In the genomic region with DNA sequence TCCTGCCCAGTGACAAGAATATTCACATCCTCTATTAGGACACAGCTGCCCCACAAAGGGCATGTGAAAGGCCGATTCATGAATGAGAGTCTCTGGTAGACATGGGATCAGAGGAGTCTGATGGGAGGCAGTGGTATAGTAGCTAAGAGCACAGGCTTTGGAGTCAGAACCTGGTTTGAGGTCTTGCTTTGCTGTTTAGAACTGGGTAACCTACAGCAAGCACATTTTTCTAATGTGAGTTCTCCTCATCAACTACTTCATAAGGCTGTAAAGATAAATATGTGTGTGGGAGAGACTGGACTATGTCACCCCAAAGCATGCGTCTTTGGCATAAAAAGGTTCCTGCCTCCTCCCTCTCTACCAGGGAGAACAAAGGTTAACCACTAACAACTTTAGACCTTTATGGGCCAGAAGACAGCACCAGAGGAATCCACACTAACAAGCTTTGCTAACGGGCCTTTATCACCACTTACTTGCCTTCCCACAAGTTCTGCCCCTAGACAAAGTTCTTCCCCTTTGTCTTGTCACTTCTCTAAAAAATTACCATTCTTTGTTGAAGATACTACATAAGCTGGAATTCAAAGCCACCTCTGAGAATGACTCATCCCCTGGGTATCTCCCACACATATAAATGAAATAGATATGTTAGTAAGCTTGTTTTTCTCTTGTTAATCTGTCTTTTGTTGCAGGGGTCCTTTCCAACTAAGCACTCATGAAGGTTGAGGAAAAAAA, we compare ENCODE assay signal across 8 cellular contexts. TPM values are rescaled to one million over a fixed set of nuclear protein-coding genes. Genes with fewer than 3 reads are reported as not detected.
DNase-seq lines count a peak whose midpoint lies in the region; ATAC-seq, FAIRE-seq and TF ChIP-seq lines count a peak whose summit lies in the region.

No MANE protein-coding gene starts in this region.

- H4K20me1 ChIP-seq in HepG2 (ENCODE audit: insufficient read depth, low read length): peaks cover 50% of the 10 kb centered on the region

- peaks cover 72% of the 10 kb centered on the region for H3K36me3 Mint-ChIP-seq in activated T-helper 2 cell treated with anti-CD3 and anti-CD28 coated beads, Interferon-gamma antibody, Interleukin-2, Interleukin-4, amounts not matched to agents 10 μg/mL and 5 μg/mL and 100 μg/mL, durations not matched to agents 14 hours and 24 hours and 36 hours (ENCODE audit: low read depth)

- peaks cover 41% of the 10 kb centered on the region for H3K4me1 Mint-ChIP-seq in activated T-helper 2 cell treated with anti-CD3 and anti-CD28 coated beads, Interferon-gamma antibody, Interleukin-2, Interleukin-4, amounts not matched to agents 10 μg/mL and 5 μg/mL and 100 μg/mL, durations not matched to agents 14 hours and 24 hours and 36 hours (ENCODE audit: low read depth)

- H3K36me3 ChIP-seq in HepG2 (replicated peaks in 1 of 2; ENCODE audit: control insufficient read depth in 1 of 2, insufficient read depth in 2 of 2, low read length in 2 of 2): peaks cover 24 to 73% of the 10 kb centered on the region in 2 experiments

- H3K27ac Mint-ChIP-seq in activated T-helper 2 cell treated with anti-CD3 and anti-CD28 coated beads, Interferon-gamma antibody, Interleukin-2, Interleukin-4, amounts not matched to agents 10 μg/mL and 5 μg/mL and 100 μg/mL, durations not matched to agents 14 hours and 24 hours and 36 hours: peak overlapping the region; percentile 95

- H3K4me3 ChIP-seq in HepG2 (replicated peaks in 1 of 3; ENCODE audit: insufficient read depth in 1 of 3, low read depth in 2 of 3, low read length in 3 of 3): peak overlapping the region in 1 of 3 experiments; percentile 6; a peak in 1 of 6 replicates

- no peaks in the 10 kb centered on the region for H3K27me3 Mint-ChIP-seq in activated T-helper 2 cell treated with anti-CD3 and anti-CD28 coated beads, Interferon-gamma antibody, Interleukin-2, Interleukin-4, amounts not matched to agents 10 μg/mL and 5 μg/mL and 100 μg/mL, durations not matched to agents 14 hours and 24 hours and 36 hours (ENCODE audit: low read depth)

- peak; percentile 62 for ATAC-seq in HepG2
- no peak for ATAC-seq in HG03457 (IDR thresholded peaks at IDR 0.05; ENCODE audit: unreplicated experiment)
- no peak for ATAC-seq in GM19351 (IDR thresholded peaks at IDR 0.05; ENCODE audit: unreplicated experiment)

- no peak overlapping the region for H2AFZ ChIP-seq in HepG2 (ENCODE audit: low read length)

- TF ChIP-seq RAD21 in HepG2 (CRISPR knock-in tag; IDR thresholded peaks at IDR 0.05): no peak

- H3K9me3 Mint-ChIP-seq in activated T-helper 2 cell treated with anti-CD3 and anti-CD28 coated beads, Interferon-gamma antibody, Interleukin-2, Interleukin-4, amounts not matched to agents 10 μg/mL and 5 μg/mL and 100 μg/mL, durations not matched to agents 14 hours and 24 hours and 36 hours: no peaks in the 10 kb centered on the region

- peak overlapping the region; percentile 57 for H3K27ac ChIP-seq in HepG2 (ENCODE audit: extremely low read length, insufficient read depth, low read length)

- H3K9me3 ChIP-seq in HepG2 (ENCODE audit: low read length): no peaks in the 10 kb centered on the region

- no peak for TF ChIP-seq CTCF in HepG2 (CRISPR knock-in tag; IDR thresholded peaks at IDR 0.05)

- no peak overlapping the region; the same call in 1 of the 2 replicates for H3K9ac ChIP-seq in HepG2 (ENCODE audit: insufficient read depth, low read depth, low read length)

- peaks cover 41% of the 10 kb centered on the region for H3K4me1 ChIP-seq in HepG2 (ENCODE audit: insufficient read depth, low read length)

- intact Hi-C loops in activated T-helper 2 cell treated with anti-CD3 and anti-CD28 coated beads, Interferon-gamma antibody, Interleukin-2, Interleukin-4, amounts not matched to agents 10 μg/mL and 5 μg/mL and 100 μg/mL, durations not matched to agents 14 hours and 24 hours and 36 hours (cut with micrococcal nuclease): loop anchor here (1.0 kb wide), 2 partner anchors 17 to 21 kb away; a partner anchor contains a TSS
- intact Hi-C loops in HepG2 (cut with micrococcal nuclease; ENCODE audit: unreplicated experiment): loop anchor here (2.0 kb wide), 1 partner anchor 17 kb away; no protein-coding TSS in a partner anchor

- no peak for TF ChIP-seq POLR2A in HepG2 (IDR thresholded peaks at IDR 0.05; ENCODE audit: insufficient read depth in 1 of 2, low read depth in 2 of 2, low read length in 2 of 2)

- no peaks in the 10 kb centered on the region for H3K27me3 ChIP-seq in HepG2 (ENCODE audit: control insufficient read depth in 1 of 2, insufficient read depth in 2 of 2, low read length in 2 of 2)

- H3K4me3 Mint-ChIP-seq in activated T-helper 2 cell treated with anti-CD3 and anti-CD28 coated beads, Interferon-gamma antibody, Interleukin-2, Interleukin-4, amounts not matched to agents 10 μg/mL and 5 μg/mL and 100 μg/mL, durations not matched to agents 14 hours and 24 hours and 36 hours (ENCODE audit: low read depth): no peak overlapping the region

- peak; percentile 64 for DNase-seq in AG20443 (ENCODE audit: low spot score)
- DNase-seq in HT-29 (ENCODE audit: low spot score): peak; percentile 66
- DNase-seq in activated T-helper 2 cell treated with anti-CD3 and anti-CD28 coated beads, Interferon-gamma antibody, Interleukin-2, Interleukin-4, amounts not matched to agents 10 μg/mL and 5 μg/mL and 100 μg/mL, durations not matched to agents 14 hours and 24 hours and 36 hours (ENCODE audit: low spot score): no peak
- DNase-seq in HepG2 (ENCODE audit: low spot score): peak; percentile 66
- no peak for DNase-seq in hypothalamus (lab: John Stamatoyannopoulos, UW)
- no peak for DNase-seq in stimulated activated naive CD4-positive, alpha-beta T cell (lab: John Stamatoyannopoulos, UW)

- 32% methylated on average over 3 of the region's 3 CpGs for WGBS in HepG2 (ENCODE audit: low lambda C conversion rate)

- peaks cover 55% of the 10 kb centered on the region for H3K79me2 ChIP-seq in HepG2 (ENCODE audit: insufficient read depth, low read length)

- in situ Hi-C loops in HepG2 (cut with HindIII; ENCODE audit: extremely low pct_ligation_motif_present, low pct_unique_long_range_greater_than_20kb): no loop called here

- H3K4me2 ChIP-seq in HepG2 (ENCODE audit: low read depth, low read length): peak overlapping the region; percentile 59

- POLR2A ChIA-PET in HepG2 (lab: Yijun Ruan, JAX): interaction anchor here (0.6 to 3.0 kb wide), 12 partner anchors 14 to 162 kb away, joined by 3 to 27 read pairs (median 5); a partner anchor contains a TSS

- no peak for TF ChIP-seq EP300 in HepG2 (IDR thresholded peaks at IDR 0.05; ENCODE audit: low read depth in 2 of 2, low read length in 2 of 2)
- TF ChIP-seq EP300 in HepG2 (CRISPR knock-in tag; IDR thresholded peaks at IDR 0.05; ENCODE audit: borderline replicate concordance): no peak

- CTCF ChIA-PET in HepG2 (lab: Yijun Ruan, JAX; ENCODE audit: low intra/inter-chr PET ratio, low total read pairs): no interaction called here

- no TSS peak for BruUV-seq in HepG2 (replicated peaks; lab: Mats Ljungman, UMichigan)

- FAIRE-seq in HepG2 (lab: Jason Lieb, UNC): peak; percentile 47

RNA-seq across cellular contexts. Expression of a gene that starts 21.1 kb away (rescaled TPM):
- 25.8 and 31.7 TPM in 2 replicates for total RNA-seq in HT-29 (2014; rRNA removed; shearing (Covaris generic))
- total RNA-seq in activated T-helper 2 cell treated with anti-CD3 and anti-CD28 coated beads, Interferon-gamma antibody, Interleukin-2, Interleukin-4, amounts not matched to agents 10 μg/mL and 5 μg/mL and 100 μg/mL, durations not matched to agents 14 hours and 24 hours and 36 hours: 42.9 and 46.8 TPM in 2 replicates
- 59.0 and 76.7 TPM in 2 replicates for total RNA-seq in HepG2 (2016; rRNA removed; fragmentation: Illumina TruSeq; extraction: Trizol)
- total RNA-seq in HepG2 (2016; cell fraction: cytosol; rRNA removed; fragmentation: Illumina TruSeq; extraction: Trizol; ENCODE audit: low read depth): 20.7 and 23.8 TPM in 2 replicates
- 60.0 and 73.9 TPM in 2 replicates for total RNA-seq in HepG2 (2016; cell fraction: insoluble cytoplasmic fraction; rRNA removed; fragmentation: Illumina TruSeq; extraction: Trizol)
- 44.0 and 46.8 TPM in 2 replicates for total RNA-seq in HepG2 (2016; cell fraction: membrane; rRNA removed; fragmentation: Illumina TruSeq; extraction: Trizol)
- 34.8 and 41.9 TPM in 2 replicates for total RNA-seq in HepG2 (2016; cell fraction: nucleus; rRNA removed; fragmentation: Illumina TruSeq; extraction: Trizol)
- 67.5 and 78.9 TPM in 2 replicates for polyA plus RNA-seq in HepG2 (2011; rRNA removed)
- polyA plus RNA-seq in HepG2 (2011; cell fraction: cytosol; rRNA removed): 60.0 and 71.4 TPM in 2 replicates
- 32.2 and 35.4 TPM in 2 replicates for polyA plus RNA-seq in HepG2 (2011; cell fraction: nucleus; rRNA removed)
- polyA plus RNA-seq in HepG2 (2012): 42.9 and 53.6 TPM in 2 replicates
- 9.2 and 11.4 TPM in 2 replicates for polyA plus RNA-seq in HepG2 (2016; cell fraction: cytosol; fragmentation: Illumina TruSeq; extraction: Trizol; ENCODE audit: low read depth)
- polyA plus RNA-seq in HepG2 (2016; cell fraction: insoluble cytoplasmic fraction; fragmentation: Illumina TruSeq; extraction: Trizol; ENCODE audit: low read depth): 89.8 and 91.4 TPM in 2 replicates
- 27.9 and 34.0 TPM in 2 replicates for polyA plus RNA-seq in HepG2 (2016; cell fraction: membrane; fragmentation: Illumina TruSeq; extraction: Trizol; ENCODE audit: low read depth)
- 73.8 and 74.1 TPM in 2 replicates for polyA plus RNA-seq in HepG2 (2016; cell fraction: nucleus; fragmentation: Illumina TruSeq; extraction: Trizol; ENCODE audit: insufficient read depth, low read depth)
- polyA minus RNA-seq in HepG2 (2011; rRNA and poly(A)+ RNA removed; ENCODE audit: low replicate concordance): 12.4 and 45.2 TPM in 2 replicates
- 55.0 and 56.7 TPM in 2 replicates for polyA minus RNA-seq in HepG2 (2011; cell fraction: cytosol; rRNA and poly(A)+ RNA removed)
- 52.0 and 54.7 TPM in 2 replicates for polyA minus RNA-seq in HepG2 (2011; cell fraction: nucleus; rRNA and poly(A)+ RNA removed)

RNA-seq across cellular contexts. Expression of a gene that starts 56.1 kb away (rescaled TPM):
- 95.4 and 104 TPM in 2 replicates for total RNA-seq in HT-29 (2014; rRNA removed; shearing (Covaris generic))
- total RNA-seq in activated T-helper 2 cell treated with anti-CD3 and anti-CD28 coated beads, Interferon-gamma antibody, Interleukin-2, Interleukin-4, amounts not matched to agents 10 μg/mL and 5 μg/mL and 100 μg/mL, durations not matched to agents 14 hours and 24 hours and 36 hours: 100 and 106 TPM in 2 replicates
- 94.8 and 135 TPM in 2 replicates for total RNA-seq in HepG2 (2016; rRNA removed; fragmentation: Illumina TruSeq; extraction: Trizol)
- 40.5 and 40.7 TPM in 2 replicates for total RNA-seq in HepG2 (2016; cell fraction: cytosol; rRNA removed; fragmentation: Illumina TruSeq; extraction: Trizol; ENCODE audit: low read depth)
- 93.2 and 125 TPM in 2 replicates for total RNA-seq in HepG2 (2016; cell fraction: insoluble cytoplasmic fraction; rRNA removed; fragmentation: Illumina TruSeq; extraction: Trizol)
- 103 and 106 TPM in 2 replicates for total RNA-seq in HepG2 (2016; cell fraction: membrane; rRNA removed; fragmentation: Illumina TruSeq; extraction: Trizol)
- 115 and 134 TPM in 2 replicates for total RNA-seq in HepG2 (2016; cell fraction: nucleus; rRNA removed; fragmentation: Illumina TruSeq; extraction: Trizol)
- 262 and 280 TPM in 2 replicates for polyA plus RNA-seq in HepG2 (2011; rRNA removed)
- 132 and 169 TPM in 2 replicates for polyA plus RNA-seq in HepG2 (2011; cell fraction: cytosol; rRNA removed)
- polyA plus RNA-seq in HepG2 (2011; cell fraction: nucleus; rRNA removed): 753 and 830 TPM in 2 replicates
- polyA plus RNA-seq in HepG2 (2012): 105 and 114 TPM in 2 replicates
- 31.3 and 37.9 TPM in 2 replicates for polyA plus RNA-seq in HepG2 (2016; cell fraction: cytosol; fragmentation: Illumina TruSeq; extraction: Trizol; ENCODE audit: low read depth)
- polyA plus RNA-seq in HepG2 (2016; cell fraction: insoluble cytoplasmic fraction; fragmentation: Illumina TruSeq; extraction: Trizol; ENCODE audit: low read depth): 94.5 and 105 TPM in 2 replicates
- 62.4 and 65.8 TPM in 2 replicates for polyA plus RNA-seq in HepG2 (2016; cell fraction: membrane; fragmentation: Illumina TruSeq; extraction: Trizol; ENCODE audit: low read depth)
- polyA plus RNA-seq in HepG2 (2016; cell fraction: nucleus; fragmentation: Illumina TruSeq; extraction: Trizol; ENCODE audit: insufficient read depth, low read depth): 279 and 292 TPM in 2 replicates
- polyA minus RNA-seq in HepG2 (2011; rRNA and poly(A)+ RNA removed; ENCODE audit: low replicate concordance): 472 and 743 TPM in 2 replicates
- polyA minus RNA-seq in HepG2 (2011; cell fraction: cytosol; rRNA and poly(A)+ RNA removed): 96.6 and 110 TPM in 2 replicates
- polyA minus RNA-seq in HepG2 (2011; cell fraction: nucleus; rRNA and poly(A)+ RNA removed): 279 and 332 TPM in 2 replicates

Comparison
In these comparisons a context has a peak if more than half of its experiments do, and no peak if none do; other contexts are left out.
1. DNase-seq: peak in AG20443 (single experiment), HT-29 (single experiment) and HepG2 (single experiment); none in activated T-helper 2 cell treated with anti-CD3 and anti-CD28 coated beads, Interferon-gamma antibody, Interleukin-2, Interleukin-4, amounts not matched to agents 10 μg/mL and 5 μg/mL and 100 μg/mL, durations not matched to agents 14 hours and 24 hours and 36 hours (single experiment), hypothalamus (0 of 51) and stimulated activated naive CD4-positive, alpha-beta T cell (0 of 6).